Comparison of ENCODE assay signal across 28 cellular contexts in the genomic region with DNA sequence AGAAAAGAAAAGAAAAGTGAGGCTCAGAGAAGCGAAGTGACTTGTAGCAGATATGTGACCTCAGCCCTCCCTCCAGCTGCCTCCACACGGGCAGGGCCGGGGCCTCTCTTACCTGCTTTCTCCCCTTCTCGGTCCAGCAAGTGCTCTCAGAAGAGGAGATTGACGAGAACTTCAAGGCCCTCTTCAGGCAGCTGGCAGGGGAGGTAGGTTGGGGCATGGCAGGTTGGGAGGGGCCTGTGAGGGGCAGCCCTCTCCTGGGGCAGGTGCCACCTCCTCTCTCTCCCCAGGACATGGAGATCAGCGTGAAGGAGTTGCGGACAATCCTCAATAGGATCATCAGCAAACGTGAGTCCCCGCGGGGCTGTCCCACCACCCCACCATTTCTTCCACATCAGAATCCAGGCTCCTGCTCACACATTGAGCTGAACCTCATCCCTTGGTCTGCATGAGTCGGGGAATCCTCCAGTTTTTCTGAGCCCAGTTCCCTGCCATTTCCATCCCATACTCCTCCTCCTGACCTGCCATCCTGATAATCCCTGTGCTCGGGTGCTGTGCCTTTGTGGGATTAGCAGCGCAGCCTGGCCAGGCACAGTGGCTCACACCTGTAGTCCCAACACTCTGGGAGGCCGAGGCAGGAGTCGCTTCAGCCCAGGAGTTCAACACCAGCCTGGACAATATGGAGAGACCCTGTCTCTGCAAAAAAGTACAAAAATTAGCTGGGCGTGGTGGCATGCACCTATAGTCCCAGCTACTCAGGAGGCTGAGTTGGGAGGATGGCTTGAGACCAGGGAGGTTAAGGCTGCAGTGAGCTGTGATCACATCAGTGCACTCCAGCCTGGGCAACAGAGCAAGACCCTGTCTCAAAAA. TPM values are rescaled to one million over a fixed set of nuclear protein-coding genes. Genes with fewer than 3 reads are reported as not detected.
DNase-seq lines count a peak whose midpoint lies in the region; ATAC-seq, FAIRE-seq and TF ChIP-seq lines count a peak whose summit lies in the region.
"Had no signal": no experiment of that assay in that cellular context is flagged by ENCODE, and none has a peak within 500 bp of the region (broad histone marks: within the 10 kb centered on the region; RNA-seq: fewer than 3 reads in every experiment).

No MANE protein-coding gene starts in this region.

- no peak overlapping the region for H2BK15ac ChIP-seq in IMR-90 (ENCODE audit: low read depth, low read length)

- no peak overlapping the region for H3K4me3 Mint-ChIP-seq in CD14-positive monocyte
- no peak overlapping the region for H3K4me3 Mint-ChIP-seq in central memory CD8-positive, alpha-beta T cell
- H3K4me3 Mint-ChIP-seq: activated CD4-positive, alpha-beta T cell treated with anti-CD3 and anti-CD28 coated beads for 36 hours; neural crest cell had no signal

- H3K27me3 ChIP-seq in IMR-90 (ENCODE audit: control insufficient read depth, insufficient read depth, low read length), result no peaks in the 10 kb centered on the region
- no peaks in the 10 kb centered on the region for H3K27me3 ChIP-seq in osteoblast (ENCODE audit: insufficient read depth, low read length)
- H3K27me3 ChIP-seq: breast epithelium, foreskin keratinocyte, heart left ventricle, spleen had no signal

- H3K27ac Mint-ChIP-seq in CD14-positive monocyte, result peak overlapping the region in 6 of 7 donors; percentile 32 to 88 (median 52)
- peak overlapping the region; percentile 32 for H3K27ac Mint-ChIP-seq in central memory CD8-positive, alpha-beta T cell (ENCODE audit: low read depth)
- H3K27ac Mint-ChIP-seq: activated CD4-positive, alpha-beta T cell treated with anti-CD3 and anti-CD28 coated beads for 36 hours had no signal

- TF ChIP-seq POLR2A in IMR-90 (IDR thresholded peaks at IDR 0.05; ENCODE audit: low read depth, low read length), result no peak

- no peak for TF ChIP-seq CTCF in CD14-positive monocyte (IDR thresholded peaks at IDR 0.05)
- TF ChIP-seq CTCF in IMR-90 (conservative IDR thresholded peaks at IDR 0.05; ENCODE audit: low read depth, low read length), result no peak
- no peak for TF ChIP-seq CTCF in osteoblast (IDR thresholded peaks at IDR 0.05; ENCODE audit: extremely low read depth, low read depth, low read length)

- H2AK9ac ChIP-seq in IMR-90 (replicated peaks; ENCODE audit: low read depth, low read length, poor library complexity), result peak overlapping the region; percentile 55

- H3K79me1 ChIP-seq in IMR-90 (ENCODE audit: low read depth in 1 of 2, low read length in 2 of 2), result 0 out of 4 replicates have a peak, but pooled peaks cover 0 to 8% of the 10 kb centered on the region in 2 experiments

- peaks cover 72% of the 10 kb centered on the region for H3K36me3 ChIP-seq in IMR-90 (ENCODE audit: control insufficient read depth, insufficient read depth, low read length)
- H3K36me3 ChIP-seq in osteoblast (ENCODE audit: insufficient read depth, low read length), result peaks cover 41% of the 10 kb centered on the region

- dilution Hi-C loops in IMR-90 (cut with HindIII; ENCODE audit: low sequenced_read_pairs, unreplicated experiment), result no loop called here

- peaks cover 28% of the 10 kb centered on the region for H3K4me1 Mint-ChIP-seq in CD14-positive monocyte
- peaks cover 15% of the 10 kb centered on the region for H3K4me1 Mint-ChIP-seq in central memory CD8-positive, alpha-beta T cell

- WGBS in IMR-90 (ENCODE audit: extremely low coverage in 2 of 2, insufficient read length in 1 of 2), 2 experiments, result 95% methylated on average over 7 of the region's 16 CpGs; no CpG with 5 or more reads in 1 of the 2 experiments

- no peak overlapping the region for H3K4me3 ChIP-seq in IMR-90 (ENCODE audit: insufficient read depth, low read depth, low read length)
- no peak overlapping the region for H3K4me3 ChIP-seq in osteoblast (ENCODE audit: insufficient read depth, low read length)
- H3K4me3 ChIP-seq: breast epithelium, heart left ventricle, SK-N-MC, spleen had no signal

- no peak overlapping the region for H3K56ac ChIP-seq in IMR-90 (ENCODE audit: extremely low read depth, insufficient read depth, low read length)

- ATAC-seq in IMR-90 (ENCODE audit: low read depth), result no peak
- ATAC-seq in central memory CD8-positive, alpha-beta T cell (replicated peaks; ENCODE audit: extremely low read depth, poor library complexity, severe bottlenecking), result no peak
- ATAC-seq: activated CD4-positive, alpha-beta T cell treated with anti-CD3 and anti-CD28 coated beads for 36 hours; activated naive CD4-positive, alpha-beta T cell treated with anti-CD3 and anti-CD28 coated beads, Interleukin-2, amount 50 U/mL, for 72 hours; esophagus mucosa; foreskin keratinocyte; heart left ventricle; right cardiac atrium; T-helper 17 cell had no signal

- in situ Hi-C loops in IMR-90 (cut with MboI; ENCODE audit: low sequenced_read_pairs), result no loop called here

- H3K79me2 ChIP-seq in osteoblast (ENCODE audit: insufficient read depth, low read length), result no peaks in the 10 kb centered on the region

- intact Hi-C loops in CD14-positive monocyte (cut with micrococcal nuclease) (loop anchor here (5.0 to 10.0 kb wide), 3 partner anchors 44 to 107 kb away; partner anchors contain the start of gene CDC42EP2 (in 1 of the 2)), IMR-90 (cut with micrococcal nuclease) (no loop called here)

- no peak overlapping the region for H2BK5ac ChIP-seq in IMR-90 (ENCODE audit: low read depth, low read length, poor library complexity, severe bottlenecking)

- H2AFZ ChIP-seq in IMR-90 (replicated peaks; ENCODE audit: low read length, poor library complexity), result no peak overlapping the region
- no peak overlapping the region for H2AFZ ChIP-seq in osteoblast (ENCODE audit: low read length)

- H3K4ac ChIP-seq in IMR-90 (ENCODE audit: low read depth, low read length), result no peak overlapping the region

- H3K9me1 ChIP-seq in IMR-90 (ENCODE audit: insufficient read depth, low read length), result peaks cover 4% of the 10 kb centered on the region; the same call in 1 of the 2 replicates

- no peaks in the 10 kb centered on the region for H3K27me3 Mint-ChIP-seq in CD14-positive monocyte (ENCODE audit: low read depth in 3 of 3)
- no peaks in the 10 kb centered on the region for H3K27me3 Mint-ChIP-seq in central memory CD8-positive, alpha-beta T cell
- H3K27me3 Mint-ChIP-seq: activated CD4-positive, alpha-beta T cell treated with anti-CD3 and anti-CD28 coated beads for 36 hours; T-helper 17 cell had no signal

- POLR2A ChIA-PET in IMR-90 (lab: Charles Lee; ENCODE audit: unreplicated experiment), result no interaction called here

- H3K4me1 ChIP-seq in IMR-90 (ENCODE audit: control insufficient read depth, insufficient read depth, low read length) (peaks cover under 1% of the 10 kb centered on the region), osteoblast (ENCODE audit: insufficient read depth, low read length) (no peaks in the 10 kb centered on the region)
- H3K4me1 ChIP-seq: breast epithelium, foreskin keratinocyte had no signal

- H3K9me3 Mint-ChIP-seq in CD14-positive monocyte, result peaks cover 0 to 3% (median 0%) of the 10 kb centered on the region in 7 donors
- no peaks in the 10 kb centered on the region for H3K9me3 Mint-ChIP-seq in central memory CD8-positive, alpha-beta T cell
- H3K9me3 Mint-ChIP-seq: activated naive CD4-positive, alpha-beta T cell treated with anti-CD3 and anti-CD28 coated beads, Interleukin-2, amount 50 U/mL, for 72 hours; neural crest cell had no signal

- H4K91ac ChIP-seq in IMR-90 (ENCODE audit: insufficient read depth, low read depth, low read length), result no peak overlapping the region

- no peak overlapping the region for H3K9ac ChIP-seq in IMR-90 (ENCODE audit: low read depth, low read length)

- H4K20me1 ChIP-seq in IMR-90 (ENCODE audit: insufficient read depth, low read length), result peaks cover 11% of the 10 kb centered on the region; the same call in 1 of the 2 replicates
- no peaks in the 10 kb centered on the region for H4K20me1 ChIP-seq in osteoblast (ENCODE audit: insufficient read depth, low read length)

- H3K27ac ChIP-seq in IMR-90 (ENCODE audit: insufficient read depth, low read length) (no peak overlapping the region), osteoblast (ENCODE audit: low read depth, low read length) (no peak overlapping the region)
- H3K27ac ChIP-seq: breast epithelium, foreskin keratinocyte, heart left ventricle, SK-N-MC had no signal

- no peak overlapping the region for H2AK5ac ChIP-seq in IMR-90 (ENCODE audit: low read depth, low read length)

- peak; percentile 25 for DNase-seq in CD14-positive monocyte (ENCODE audit: low spot score)
- no peak for DNase-seq in IMR-90
- no peak for DNase-seq in central memory CD8-positive, alpha-beta T cell (ENCODE audit: low spot score in 2 of 2)
- DNase-seq in osteoblast (ENCODE audit: insufficient read length, low spot score, missing footprints), result peak; percentile 66
- DNase-seq in epidermal melanocyte (ENCODE audit: insufficient read length, low spot score), result no peak
- DNase-seq in hepatic stellate cell (ENCODE audit: low spot score), result no peak
- DNase-seq in activated CD4-positive, alpha-beta T cell treated with anti-CD3 and anti-CD28 coated beads for 1 hour, result no peak
- no peak for DNase-seq in RCC 7860 (ENCODE audit: low spot score)
- DNase-seq: activated CD4-positive, alpha-beta T cell treated with anti-CD3 and anti-CD28 coated beads for 36 hours; C1 segment of cervical spinal cord; DND-41; effector CD8-positive, alpha-beta T cell; foreskin keratinocyte; heart left ventricle; NCI-H1092 treated with DMSO at 0.1 percent for 48 hours; NCI-H187; NCI-H526; right cardiac atrium; spleen; T-helper 17 cell had no signal

- no peak overlapping the region for H3K18ac ChIP-seq in IMR-90 (ENCODE audit: low read depth, low read length)

- H3K23ac ChIP-seq in IMR-90 (ENCODE audit: low read depth, low read length), result no peak overlapping the region

- H3K9me3 ChIP-seq in IMR-90 (ENCODE audit: control insufficient read depth, insufficient read depth, low read length) (no peaks in the 10 kb centered on the region), osteoblast (ENCODE audit: low read depth, low read length) (no peaks in the 10 kb centered on the region)
- H3K9me3 ChIP-seq: breast epithelium, heart left ventricle, spleen had no signal

- no peak overlapping the region for H3K14ac ChIP-seq in IMR-90 (replicated peaks; ENCODE audit: low read depth, low read length)

- H3K4me2 ChIP-seq in IMR-90 (ENCODE audit: low read depth, low read length) (no peak overlapping the region), osteoblast (ENCODE audit: insufficient read depth, low read length) (no peak overlapping the region)

- no TSS peak for BruUV-seq in IMR-90 (replicated peaks; lab: Mats Ljungman, UMichigan)

- FAIRE-seq in RCC 7860 (lab: Jason Lieb, UNC), result no peak

- H2BK20ac ChIP-seq in IMR-90 (ENCODE audit: low read depth, low read length), result no peak overlapping the region

- no peak overlapping the region for H2BK120ac ChIP-seq in IMR-90 (ENCODE audit: low read depth, low read length)

- peaks cover 67 to 88% of the 10 kb centered on the region in 2 donors for H3K36me3 Mint-ChIP-seq in CD14-positive monocyte
- peaks cover 27% of the 10 kb centered on the region for H3K36me3 Mint-ChIP-seq in central memory CD8-positive, alpha-beta T cell (ENCODE audit: insufficient read depth)

- no peak overlapping the region for H4K5ac ChIP-seq in IMR-90 (ENCODE audit: low read depth, low read length)

- no peak for TF ChIP-seq RAD21 in IMR-90 (IDR thresholded peaks at IDR 0.05; ENCODE audit: low read length)

- H4K8ac ChIP-seq in IMR-90 (ENCODE audit: low read depth in 2 of 2, low read length in 2 of 2), result no peak overlapping the region

- CTCF ChIA-PET in IMR-90 (lab: Yijun Ruan, JAX), result no interaction called here

RNA-seq across cellular contexts. Expression of gene CAPN1, which starts 26.4 kb away (rescaled TPM):
- polyA plus RNA-seq in CD14-positive monocyte (100 to 1,000 TPM; 129 to 140 TPM), IMR-90 (2012; rRNA removed) (182 and 263 TPM in 2 replicates)
- total RNA-seq in IMR-90 (2012; rRNA removed) (62.8 and 110 TPM in 2 replicates), osteoblast (102 and 116 TPM in 2 replicates)
- polyA plus RNA-seq in IMR-90 (2012; cell fraction: cytosol; rRNA removed), result 108 and 165 TPM in 2 replicates
- polyA plus RNA-seq in IMR-90 (2012; cell fraction: nucleus; rRNA removed; ENCODE audit: low replicate concordance), result 150 and 381 TPM in 2 replicates

RNA-seq across cellular contexts. Expression of gene SPDYC, which starts 38.1 kb away (rescaled TPM):
- polyA plus RNA-seq in CD14-positive monocyte (under 1 TPM in 1 of 2 donors, not detected in 1; 0.64 TPM), IMR-90 (2012; rRNA removed) (not detected in 2 replicates)
- total RNA-seq in IMR-90 (2012; rRNA removed) (not detected in 2 replicates), osteoblast (not detected in 2 replicates)
- not detected in 2 replicates for polyA plus RNA-seq in IMR-90 (2012; cell fraction: cytosol; rRNA removed)
- polyA plus RNA-seq in IMR-90 (2012; cell fraction: nucleus; rRNA removed; ENCODE audit: low replicate concordance), result not detected in 2 replicates
- total RNA-seq: activated CD4-positive, alpha-beta T cell treated with anti-CD3 and anti-CD28 coated beads for 36 hours; activated naive CD4-positive, alpha-beta T cell treated with anti-CD3 and anti-CD28 coated beads, Interleukin-2, amount 50 U/mL, for 72 hours; breast epithelium; esophagus mucosa; foreskin keratinocyte; heart left ventricle; M059J; neural crest cell; right cardiac atrium; spleen; subcutaneous adipose tissue; ureter had no signal
- polyA plus RNA-seq: foreskin keratinocyte, heart left ventricle, right cardiac atrium had no signal

RNA-seq across cellular contexts. Expression of gene POLA2, which starts 53.6 kb away (rescaled TPM):
- polyA plus RNA-seq in CD14-positive monocyte (1 to 10 TPM; 4.0 to 5.2 TPM), IMR-90 (2012; rRNA removed) (17.3 and 19.9 TPM in 2 replicates)
- total RNA-seq in IMR-90 (2012; rRNA removed) (12.2 and 14.2 TPM in 2 replicates), osteoblast (4.3 and 6.2 TPM in 2 replicates)
- polyA plus RNA-seq in IMR-90 (2012; cell fraction: cytosol; rRNA removed), result 7.9 and 20.1 TPM in 2 replicates
- polyA plus RNA-seq in IMR-90 (2012; cell fraction: nucleus; rRNA removed; ENCODE audit: low replicate concordance), result 12.7 and 14.4 TPM in 2 replicates

Comparison
In these comparisons a context has a peak if more than half of its experiments do, and no peak if none do; other contexts are left out.
1. DNase-seq: peak in CD14-positive monocyte (single experiment) and osteoblast (single experiment); none in IMR-90 (single experiment), central memory CD8-positive, alpha-beta T cell (0 of 2), epidermal melanocyte (single experiment), hepatic stellate cell (single experiment), activated CD4-positive, alpha-beta T cell treated with anti-CD3 and anti-CD28 coated beads for 1 hour (single experiment) and RCC 7860 (single experiment).